ENCODE assay signal across 8 cellular contexts in genomic region chr2:66434679-66435548, GRCh38. TPM values are rescaled to one million over a fixed set of nuclear protein-coding genes. Genes with fewer than 3 reads are reported as not detected.
DNase-seq lines count a peak whose midpoint lies in the region; ATAC-seq lines count a peak whose summit lies in the region.

Gene MEIS1, plus strand, starts transcription at chr2:66435125. Its CDS starts 732 bp downstream, at chr2:66435857.

- H3K4me1 ChIP-seq in ectodermal cell (ENCODE audit: control insufficient read depth, insufficient read depth, low read length): peaks cover 39% of the 10 kb centered on the region

- peak within 1 kb of the TSS; percentile 43 for H3K27ac Mint-ChIP-seq in activated CD4-positive, alpha-beta T cell treated with anti-CD3 and anti-CD28 coated beads, Interleukin-2, amount 10 ng/mL, durations not matched to agents 7 days and 5 days
- no peak within 1 kb of the TSS for H3K27ac Mint-ChIP-seq in stimulated activated memory B cell treated with anti-CD40 and anti-IgM and Interleukin-4, amounts not matched to agents 10 μg/mL and 1 μg/mL and 100 μg/mL, for 72 hours

- H3K4me3 Mint-ChIP-seq in activated CD4-positive, alpha-beta T cell treated with anti-CD3 and anti-CD28 coated beads, Interleukin-2, amount 10 ng/mL, durations not matched to agents 7 days and 5 days: peak within 1 kb of the TSS; percentile 71
- H3K4me3 Mint-ChIP-seq in stimulated activated memory B cell treated with anti-CD40 and anti-IgM and Interleukin-4, amounts not matched to agents 10 μg/mL and 1 μg/mL and 100 μg/mL, for 72 hours: peak within 1 kb of the TSS; percentile 79

- WGBS in ectodermal cell, 2 experiments: 0 to 1% methylated on average over 37 to 38 of the region's 38 CpGs

- H3K9me3 Mint-ChIP-seq in activated CD4-positive, alpha-beta T cell treated with anti-CD3 and anti-CD28 coated beads, Interleukin-2, amount 10 ng/mL, durations not matched to agents 7 days and 5 days: no peaks in the 10 kb centered on the region
- H3K9me3 Mint-ChIP-seq in stimulated activated memory B cell treated with anti-CD40 and anti-IgM and Interleukin-4, amounts not matched to agents 10 μg/mL and 1 μg/mL and 100 μg/mL, for 72 hours: no peaks in the 10 kb centered on the region

- ATAC-seq in HG02588 (IDR thresholded peaks at IDR 0.05; ENCODE audit: unreplicated experiment) (peak; percentile 77), left lobe of liver (peak; percentile 84)
- peak; percentile 75 for ATAC-seq in stimulated activated memory B cell treated with anti-CD40 and anti-IgM and Interleukin-4, amounts not matched to agents 10 μg/mL and 1 μg/mL and 100 μg/mL, for 72 hours

- peaks cover 75% of the 10 kb centered on the region for H3K27me3 ChIP-seq in ectodermal cell (ENCODE audit: control insufficient read depth, insufficient read depth, low read length, poor library complexity, severe bottlenecking)

- no peaks in the 10 kb centered on the region for H3K36me3 ChIP-seq in ectodermal cell (ENCODE audit: control insufficient read depth, insufficient read depth, low read length)

- H3K9me3 ChIP-seq in ectodermal cell (ENCODE audit: control insufficient read depth, low read length): no peaks in the 10 kb centered on the region

- CTCF ChIA-PET in activated CD4-positive, alpha-beta T cell treated with anti-CD3 and anti-CD28 coated beads, Interleukin-2, amount 10 ng/mL, durations not matched to agents 7 days and 5 days (lab: Charles Lee): interaction anchor here (0.6 to 1.1 kb wide), 3 partner anchors 73 to 733 kb away, joined by 3 to 6 read pairs (median 6); no protein-coding TSS in a partner anchor

- peak within 1 kb of the TSS; percentile 55 for H3K4me3 ChIP-seq in ectodermal cell (ENCODE audit: insufficient read depth, low read depth, low read length)

- no peaks in the 10 kb centered on the region for H3K36me3 Mint-ChIP-seq in activated CD4-positive, alpha-beta T cell treated with anti-CD3 and anti-CD28 coated beads, Interleukin-2, amount 10 ng/mL, durations not matched to agents 7 days and 5 days (ENCODE audit: low read depth)
- no peaks in the 10 kb centered on the region for H3K36me3 Mint-ChIP-seq in stimulated activated memory B cell treated with anti-CD40 and anti-IgM and Interleukin-4, amounts not matched to agents 10 μg/mL and 1 μg/mL and 100 μg/mL, for 72 hours

- H3K27ac ChIP-seq in ectodermal cell (ENCODE audit: insufficient read depth, low read depth, low read length, poor library complexity, severe bottlenecking): peak within 1 kb of the TSS; percentile 44

- DNase-seq in activated CD4-positive, alpha-beta T cell treated with anti-CD3 and anti-CD28 coated beads, Interleukin-2, amount 10 ng/mL, durations not matched to agents 7 days and 5 days: peak; percentile 41
- DNase-seq in activated CD4-positive, alpha-beta T cell treated with anti-CD3 and anti-CD28 coated beads for 1 hour: no peak
- DNase-seq in NCI-H1105 treated with DMSO at 0.1 percent for 48 hours (lab: John Stamatoyannopoulos, UW) (peak; percentile 93), SKM-1 treated with dmso at 0.1 percent for 144 hours (lab: John Stamatoyannopoulos, UW; ENCODE audit: unreplicated experiment) (peak; percentile 33), left lobe of liver (ENCODE audit: low spot score) (peak; percentile 93)

- H3K27me3 Mint-ChIP-seq in activated CD4-positive, alpha-beta T cell treated with anti-CD3 and anti-CD28 coated beads, Interleukin-2, amount 10 ng/mL, durations not matched to agents 7 days and 5 days: peaks cover 88% of the 10 kb centered on the region
- peaks cover 83% of the 10 kb centered on the region for H3K27me3 Mint-ChIP-seq in stimulated activated memory B cell treated with anti-CD40 and anti-IgM and Interleukin-4, amounts not matched to agents 10 μg/mL and 1 μg/mL and 100 μg/mL, for 72 hours

- POLR2A ChIA-PET in activated CD4-positive, alpha-beta T cell treated with anti-CD3 and anti-CD28 coated beads, Interleukin-2, amount 10 ng/mL, durations not matched to agents 7 days and 5 days (lab: Charles Lee): no interaction called here

- H3K4me1 Mint-ChIP-seq in activated CD4-positive, alpha-beta T cell treated with anti-CD3 and anti-CD28 coated beads, Interleukin-2, amount 10 ng/mL, durations not matched to agents 7 days and 5 days: peaks cover 20% of the 10 kb centered on the region
- peaks cover 48% of the 10 kb centered on the region for H3K4me1 Mint-ChIP-seq in stimulated activated memory B cell treated with anti-CD40 and anti-IgM and Interleukin-4, amounts not matched to agents 10 μg/mL and 1 μg/mL and 100 μg/mL, for 72 hours

RNA-seq across cellular contexts. Expression of gene MEIS1, which starts in this region (rescaled TPM):
- total RNA-seq in activated CD4-positive, alpha-beta T cell treated with anti-CD3 and anti-CD28 coated beads, Interleukin-2, amount 10 ng/mL, durations not matched to agents 7 days and 5 days: not detected
- 21.8 TPM for polyA plus RNA-seq in ectodermal cell (2013, experiment 1 of 4)
- 16.3 TPM for polyA plus RNA-seq in ectodermal cell (2013, experiment 2 of 4)
- 25.2 TPM for polyA plus RNA-seq in ectodermal cell (2013, experiment 3 of 4)
- 23.8 TPM for polyA plus RNA-seq in ectodermal cell (2013, experiment 4 of 4)
- total RNA-seq in left lobe of liver: 5.9 TPM

Comparison
In these comparisons a context has a peak if more than half of its experiments do, and no peak if none do; other contexts are left out.
1. Peak in DNase-seq in activated CD4-positive, alpha-beta T cell treated with anti-CD3 and anti-CD28 coated beads, Interleukin-2, amount 10 ng/mL, durations not matched to agents 7 days and 5 days; RNA of the gene not detected or under 1 TPM.